ENCODE assay signal across 8 cellular contexts in the genomic region with DNA sequence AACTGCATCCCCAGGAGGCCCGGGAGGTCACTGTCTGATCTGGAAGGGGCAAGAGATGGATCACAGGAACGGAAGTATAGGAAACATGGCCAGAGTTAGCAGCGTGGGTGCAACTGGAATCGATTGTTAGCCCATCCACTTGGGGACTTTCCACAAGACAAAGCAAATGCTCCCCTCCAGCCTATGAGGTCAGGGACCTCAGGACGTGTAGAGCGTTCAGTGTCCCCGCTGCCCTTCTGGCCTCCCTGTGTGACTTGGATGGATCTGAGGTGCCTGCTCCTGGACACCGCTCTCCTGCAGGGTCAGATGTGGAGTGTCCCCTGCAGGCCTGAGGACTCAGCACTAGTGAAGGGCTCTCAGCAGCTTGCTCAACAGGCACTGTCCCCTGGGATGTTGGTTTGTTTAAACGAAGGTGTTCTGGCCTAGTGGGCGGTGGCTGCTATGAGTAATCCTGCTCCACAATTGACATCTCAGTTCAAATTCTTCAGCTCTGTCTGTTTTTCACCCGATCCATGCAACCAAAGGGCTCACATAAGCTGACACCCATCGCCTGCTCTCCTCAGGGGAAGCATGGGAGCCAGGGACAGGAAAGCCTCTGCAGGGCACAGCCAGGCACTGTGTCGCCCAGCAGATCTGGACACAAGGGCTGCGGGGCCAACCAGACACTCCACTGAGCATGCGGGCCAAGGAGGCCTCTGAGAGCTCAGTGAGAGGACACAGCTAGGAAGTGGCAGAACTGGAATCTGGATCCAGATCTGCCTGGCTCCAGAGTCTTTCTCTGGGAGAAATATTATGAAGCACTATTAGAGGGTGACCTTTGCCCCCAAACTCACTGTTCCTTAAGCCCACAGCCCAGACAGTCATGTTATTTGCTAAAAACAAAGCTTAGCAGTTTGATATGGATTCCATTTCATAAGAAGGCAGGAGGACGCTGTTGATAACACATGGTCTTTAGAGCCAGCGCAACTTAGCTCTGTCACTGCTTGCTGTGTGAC.
DNase-seq lines count a peak whose midpoint lies in the region; ATAC-seq and TF ChIP-seq lines count a peak whose summit lies in the region.

No MANE protein-coding gene starts in this region.

- H2AK5ac ChIP-seq in neuronal stem cell (ENCODE audit: low read depth, low read length): peak overlapping the region; percentile 1

- DNase-seq in dedifferentiated amniotic fluid mesenchymal stem cell (ENCODE audit: extremely low spot score) (peak; percentile 27), neuronal stem cell (ENCODE audit: low spot score) (no peak), amniotic stem cell (lab: John Stamatoyannopoulos, UW) (no peak)
- no peak for DNase-seq in activated CD4-positive, CD25-positive, alpha-beta regulatory T cell (lab: John Stamatoyannopoulos, UW)
- no peak for DNase-seq in activated CD4-positive, alpha-beta T cell treated with anti-CD3 and anti-CD28 coated beads, Interleukin-2, amount 50 U/mL, for 4 hours

- H3K4me3 ChIP-seq in neuronal stem cell (ENCODE audit: low read length in 2 of 2): peak overlapping the region in 1 of 2 donors; percentile 35

- peak overlapping the region; percentile 88 for H2BK120ac ChIP-seq in neuronal stem cell (ENCODE audit: low read depth, low read length)

- WGBS in neuronal stem cell (ENCODE audit: extremely low coverage in 2 of 2, insufficient read length in 2 of 2, insufficient replicate concordance in 1 of 2), 2 donors: no CpG with 5 or more reads among the region's 17 CpGs

- H3K9me3 ChIP-seq in neuronal stem cell (replicated peaks in 1 of 2; ENCODE audit: control insufficient read depth in 2 of 2, insufficient read depth in 1 of 2, low read depth in 1 of 2, low read length in 2 of 2): no peaks in the 10 kb centered on the region

- peak overlapping the region; percentile 17 for H2BK15ac ChIP-seq in neuronal stem cell (ENCODE audit: low read length)

- H4K91ac ChIP-seq in neuronal stem cell (ENCODE audit: low read depth, low read length, poor library complexity): peak overlapping the region; percentile 47

- peak; percentile 16 for TF ChIP-seq CTCF in GM12873 (IDR thresholded peaks at IDR 0.05; ENCODE audit: insufficient read depth, low read depth, low read length, missing control alignments)

- no peaks in the 10 kb centered on the region for H3K79me1 ChIP-seq in neuronal stem cell (ENCODE audit: low read depth, low read length)

- no peak overlapping the region for H2BK12ac ChIP-seq in neuronal stem cell (ENCODE audit: low read length)

- peak overlapping the region; percentile 70 for H2BK5ac ChIP-seq in neuronal stem cell (ENCODE audit: low read length)

- peak overlapping the region; percentile 20 for H4K8ac ChIP-seq in neuronal stem cell (ENCODE audit: low read depth, low read length)

- H3K23ac ChIP-seq in neuronal stem cell (ENCODE audit: low read depth, low read length, poor library complexity): no peak overlapping the region

- peak overlapping the region; percentile 3 for H3K14ac ChIP-seq in neuronal stem cell (ENCODE audit: low read length)

- H3K4ac ChIP-seq in neuronal stem cell (ENCODE audit: low read length): no peak overlapping the region

- no peaks in the 10 kb centered on the region for H3K27me3 ChIP-seq in neuronal stem cell (ENCODE audit: control insufficient read depth in 3 of 3, insufficient read depth in 3 of 3, low read depth in 1 of 3, low read length in 3 of 3)

- no peak overlapping the region for H3K9ac ChIP-seq in neuronal stem cell (ENCODE audit: low read depth, low read length, poor library complexity)

- peaks cover 13% of the 10 kb centered on the region in 2 donors for H3K4me1 ChIP-seq in neuronal stem cell (ENCODE audit: control insufficient read depth in 2 of 2, insufficient read depth in 1 of 2, low read depth in 1 of 2, low read length in 2 of 2)

- H3K18ac ChIP-seq in neuronal stem cell (ENCODE audit: low read length): peak overlapping the region; percentile 88

- peak overlapping the region; percentile 80 for H2AFZ ChIP-seq in neuronal stem cell (ENCODE audit: low read length)

- ATAC-seq in GM21423 (IDR thresholded peaks at IDR 0.05; ENCODE audit: unreplicated experiment) (peak; percentile 84), HG03575 (IDR thresholded peaks at IDR 0.05; ENCODE audit: extremely low read depth, insufficient number of reproducible peaks, low FRiP score, unreplicated experiment) (peak; percentile 82)

- H3K27ac ChIP-seq in neuronal stem cell (replicated peaks; ENCODE audit: low read length): no peak overlapping the region

- no peaks in the 10 kb centered on the region for H3K36me3 ChIP-seq in neuronal stem cell (replicated peaks in 1 of 2; ENCODE audit: control insufficient read depth in 2 of 2, insufficient read depth in 2 of 2, low read length in 2 of 2)

- H3K4me2 ChIP-seq in neuronal stem cell (ENCODE audit: insufficient read depth, low read length, poor library complexity, severe bottlenecking): no peak overlapping the region
